Comparison of ENCODE assay signal across 23 cellular contexts in genomic region chr12:54751493-54751892, GRCh38.
DNase-seq lines count a peak whose midpoint lies in the region; ATAC-seq, FAIRE-seq and TF ChIP-seq lines count a peak whose summit lies in the region.
"Had no signal": no experiment of that assay in that cellular context is flagged by ENCODE, and none has a peak within 500 bp of the region (broad histone marks: within the 10 kb centered on the region; RNA-seq: fewer than 3 reads in every experiment).

No MANE protein-coding gene starts in this region.

- no peak overlapping the region for H3K4me3 ChIP-seq in HEK293 (ENCODE audit: low read depth, low read length)
- H3K4me3 ChIP-seq: A549; BLaER1 treated with 17β-estradiol and CSF1 and Interleukin-3, amounts not matched to agents 10 nM and 100 nM had no signal

- FAIRE-seq in A204.1 (lab: Jason Lieb, UNC) = peak; percentile 55
- FAIRE-seq in colon (lab: Jason Lieb, UNC) = peak; percentile 5
- FAIRE-seq: D721Med, G401.6, GM12891, GM19239 had no signal

- no peaks in the 10 kb centered on the region for H3K36me3 ChIP-seq in HEK293 (ENCODE audit: control insufficient read depth in 2 of 2, insufficient read depth in 1 of 2, low read length in 2 of 2)
- H3K36me3 ChIP-seq: BLaER1 treated with 17β-estradiol and CSF1 and Interleukin-3, amounts not matched to agents 10 nM and 100 nM had no signal

- CTCF ChIA-PET in HEK293 (lab: Yijun Ruan, JAX) = interaction anchor here (0.6 to 4.0 kb wide), 11 partner anchors 8 to 510 kb away, joined by 3 to 95 read pairs (median 3); no protein-coding TSS in a partner anchor

- POLR2A ChIA-PET in HEK293 (lab: Yijun Ruan, JAX) = no interaction called here
- POLR2A ChIA-PET in naive thymus-derived CD8-positive, alpha-beta T cell (lab: Charles Lee) = interaction anchor here (1.5 kb wide), 1 partner anchor 321 kb away, joined by 4 read pairs; no protein-coding TSS in a partner anchor

- H3K36me3 Mint-ChIP-seq in naive thymus-derived CD8-positive, alpha-beta T cell = no peaks in the 10 kb centered on the region
- H3K36me3 Mint-ChIP-seq: CD8-positive, alpha-beta T cell had no signal

- no peak overlapping the region for H3K4me3 Mint-ChIP-seq in naive thymus-derived CD8-positive, alpha-beta T cell
- H3K4me3 Mint-ChIP-seq: B cell; CD4-positive, alpha-beta T cell; CD8-positive, alpha-beta T cell had no signal

- no peaks in the 10 kb centered on the region for H3K9me3 ChIP-seq in HEK293 (ENCODE audit: control insufficient read depth, insufficient read depth, low read depth, low read length)
- H3K9me3 ChIP-seq: A549, Caco-2 had no signal

- no peak overlapping the region for H3K27ac ChIP-seq in HEK293 (ENCODE audit: extremely low read depth, low read depth, low read length)
- H3K27ac ChIP-seq: A549; BLaER1 treated with 17β-estradiol and CSF1 and Interleukin-3, amounts not matched to agents 10 nM and 100 nM; C4-2B had no signal

- peak; percentile 32 for DNase-seq in putamen (ENCODE audit: low spot score)
- no peak for DNase-seq in naive thymus-derived CD8-positive, alpha-beta T cell
- no peak for DNase-seq in HUDEP-2 (lab: John Stamatoyannopoulos, UW; ENCODE audit: unreplicated experiment in 76 of 76)
- no peak for DNase-seq in NCI-H1436 (lab: John Stamatoyannopoulos, UW)
- DNase-seq: 8988T; AML-193; Caco-2; Calu3; CD4-positive, alpha-beta T cell; CD8-positive, alpha-beta T cell; DMS79 treated with DMSO at 0.1 percent for 48 hours; GF-D8 had no signal

- no peaks in the 10 kb centered on the region for H3K9me3 Mint-ChIP-seq in naive thymus-derived CD8-positive, alpha-beta T cell
- H3K9me3 Mint-ChIP-seq: CD4-positive, alpha-beta T cell; CD8-positive, alpha-beta T cell had no signal

- peaks cover 9 to 25% (median 21%) of the 10 kb centered on the region in 4 donors for H3K4me1 Mint-ChIP-seq in naive thymus-derived CD8-positive, alpha-beta T cell

- H3K4me1 ChIP-seq in HEK293 (ENCODE audit: control insufficient read depth, insufficient read depth, low read length) = no peaks in the 10 kb centered on the region
- H3K4me1 ChIP-seq: A549, Caco-2 had no signal

- no peak for TF ChIP-seq CTCF in HEK293 (tag by site-specific recombination; IDR thresholded peaks at IDR 0.05)

- H3K27me3 Mint-ChIP-seq in naive thymus-derived CD8-positive, alpha-beta T cell = no peaks in the 10 kb centered on the region
- H3K27me3 Mint-ChIP-seq: CD4-positive, alpha-beta T cell had no signal

- H3K27ac Mint-ChIP-seq in naive thymus-derived CD8-positive, alpha-beta T cell = no peak overlapping the region
- H3K27ac Mint-ChIP-seq: B cell; CD4-positive, alpha-beta T cell; CD8-positive, alpha-beta T cell had no signal

- no peak for ATAC-seq in naive thymus-derived CD8-positive, alpha-beta T cell
- ATAC-seq: A549; CD8-positive, alpha-beta T cell had no signal

TF ChIP-seq in HEK293, 187 proteins besides CTCF, POLR2A, EP300 and RAD21:
- TF ChIP-seq ZNF155 (tag by site-specific recombination; IDR thresholded peaks at IDR 0.05) (no peak), ATF2 (tag by site-specific recombination; IDR thresholded peaks at IDR 0.05; ENCODE audit: low read depth) (peak; percentile 54; the same call in 1 of the 2 replicates)
